1 cellular context compared by ENCODE assay signal in the genomic region with DNA sequence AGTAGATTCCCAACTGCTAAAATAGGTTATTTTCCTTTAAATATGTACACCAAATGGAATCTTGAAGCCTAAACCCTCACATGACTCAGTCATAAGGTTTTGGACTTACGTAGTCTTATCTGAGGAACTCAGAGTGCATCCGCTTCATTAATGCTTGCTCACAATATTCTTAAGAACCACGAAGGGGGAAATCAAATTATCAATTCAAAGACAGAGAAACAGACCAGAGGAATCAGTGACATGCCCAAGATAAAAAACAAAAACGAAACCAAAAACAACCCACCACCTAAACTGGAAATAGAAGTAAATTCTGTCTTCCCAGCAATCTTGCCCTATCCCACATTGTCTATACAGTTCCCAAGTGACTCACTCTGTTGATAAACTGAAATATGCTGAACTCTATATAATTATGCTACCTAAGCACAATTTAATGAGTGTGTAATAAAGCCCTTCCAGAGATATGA.
TF ChIP-seq lines count a peak whose summit lies in the region.

No MANE protein-coding gene starts in this region.

TF ChIP-seq in GM12878, 131 proteins besides CTCF, POLR2A, EP300 and RAD21 (continued from another document):
- TF ChIP-seq, protein P1, sequence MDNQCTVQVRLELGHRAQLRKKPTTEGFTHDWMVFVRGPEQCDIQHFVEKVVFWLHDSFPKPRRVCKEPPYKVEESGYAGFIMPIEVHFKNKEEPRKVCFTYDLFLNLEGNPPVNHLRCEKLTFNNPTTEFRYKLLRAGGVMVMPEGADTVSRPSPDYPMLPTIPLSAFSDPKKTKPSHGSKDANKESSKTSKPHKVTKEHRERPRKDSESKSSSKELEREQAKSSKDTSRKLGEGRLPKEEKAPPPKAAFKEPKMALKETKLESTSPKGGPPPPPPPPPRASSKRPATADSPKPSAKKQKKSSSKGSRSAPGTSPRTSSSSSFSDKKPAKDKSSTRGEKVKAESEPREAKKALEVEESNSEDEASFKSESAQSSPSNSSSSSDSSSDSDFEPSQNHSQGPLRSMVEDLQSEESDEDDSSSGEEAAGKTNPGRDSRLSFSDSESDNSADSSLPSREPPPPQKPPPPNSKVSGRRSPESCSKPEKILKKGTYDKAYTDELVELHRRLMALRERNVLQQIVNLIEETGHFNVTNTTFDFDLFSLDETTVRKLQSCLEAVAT (IDR thresholded peaks at IDR 0.05): no peak
- TF ChIP-seq ATF2 (IDR thresholded peaks at IDR 0.05; ENCODE audit: low read length): no peak
- no peak for TF ChIP-seq TCF3 (IDR thresholded peaks at IDR 0.05; ENCODE audit: borderline replicate concordance, insufficient read depth, low read depth, low read length)
- TF ChIP-seq EZH2 (IDR thresholded peaks at IDR 0.05; ENCODE audit: borderline replicate concordance, control insufficient read depth, low read depth, low read length): no peak
- TF ChIP-seq SREBF2 (IDR thresholded peaks at IDR 0.05; ENCODE audit: low read length): no peak
- TF ChIP-seq, protein P2, sequence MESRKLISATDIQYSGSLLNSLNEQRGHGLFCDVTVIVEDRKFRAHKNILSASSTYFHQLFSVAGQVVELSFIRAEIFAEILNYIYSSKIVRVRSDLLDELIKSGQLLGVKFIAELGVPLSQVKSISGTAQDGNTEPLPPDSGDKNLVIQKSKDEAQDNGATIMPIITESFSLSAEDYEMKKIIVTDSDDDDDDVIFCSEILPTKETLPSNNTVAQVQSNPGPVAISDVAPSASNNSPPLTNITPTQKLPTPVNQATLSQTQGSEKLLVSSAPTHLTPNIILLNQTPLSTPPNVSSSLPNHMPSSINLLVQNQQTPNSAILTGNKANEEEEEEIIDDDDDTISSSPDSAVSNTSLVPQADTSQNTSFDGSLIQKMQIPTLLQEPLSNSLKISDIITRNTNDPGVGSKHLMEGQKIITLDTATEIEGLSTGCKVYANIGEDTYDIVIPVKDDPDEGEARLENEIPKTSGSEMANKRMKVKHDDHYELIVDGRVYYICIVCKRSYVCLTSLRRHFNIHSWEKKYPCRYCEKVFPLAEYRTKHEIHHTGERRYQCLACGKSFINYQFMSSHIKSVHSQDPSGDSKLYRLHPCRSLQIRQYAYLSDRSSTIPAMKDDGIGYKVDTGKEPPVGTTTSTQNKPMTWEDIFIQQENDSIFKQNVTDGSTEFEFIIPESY (IDR thresholded peaks at IDR 0.05): no peak
- TF ChIP-seq CBFB (IDR thresholded peaks at IDR 0.05; ENCODE audit: low read depth): no peak
- no peak for TF ChIP-seq ZNF384 (IDR thresholded peaks at IDR 0.05; ENCODE audit: borderline replicate concordance, low read depth, low read length)
- TF ChIP-seq NRF1 (conservative IDR thresholded peaks at IDR 0.05; ENCODE audit: low read depth, low read length): no peak
- no peak for TF ChIP-seq ZNF24 (IDR thresholded peaks at IDR 0.05)
